ENCODE assay signal across 33 cellular contexts in the genomic region with DNA sequence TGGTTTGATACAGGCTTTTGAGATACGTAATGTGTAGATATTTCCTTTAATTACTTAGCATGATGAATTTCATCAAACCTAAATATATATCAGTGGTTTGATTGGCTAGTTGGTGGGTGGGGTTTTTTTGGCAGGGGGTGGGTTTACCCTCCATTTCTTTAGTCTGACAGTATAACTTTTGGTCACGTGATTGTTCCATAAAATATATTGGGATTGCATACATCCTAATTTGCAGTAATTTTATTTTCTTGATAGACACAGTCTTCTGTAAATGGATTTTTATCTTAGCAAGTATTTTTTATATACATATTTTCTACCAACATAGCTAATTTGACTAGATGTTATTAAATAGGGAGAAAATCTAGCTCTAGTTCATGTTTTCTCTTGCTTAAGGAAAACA.
DNase-seq lines count a peak whose midpoint lies in the region; ATAC-seq, FAIRE-seq and TF ChIP-seq lines count a peak whose summit lies in the region.
"Had no signal": no experiment of that assay in that cellular context is flagged by ENCODE, and none has a peak within 500 bp of the region (broad histone marks: within the 10 kb centered on the region; RNA-seq: fewer than 3 reads in every experiment).

No MANE protein-coding gene starts in this region.

- H3K27me3 ChIP-seq in HepG2 (ENCODE audit: control insufficient read depth in 1 of 2, insufficient read depth in 2 of 2, low read length in 2 of 2) (peaks cover 0 to 3% of the 10 kb centered on the region in 2 experiments; a peak in 1 of 5 replicates), right lobe of liver (no peaks in the 10 kb centered on the region), K562 (ENCODE audit: control insufficient read depth in 2 of 2, insufficient read depth in 2 of 2, low read length in 2 of 2) (peaks cover 6 to 23% of the 10 kb centered on the region in 2 experiments), dorsolateral prefrontal cortex (no peaks in the 10 kb centered on the region)
- H3K27me3 ChIP-seq: BE2C; BLaER1; BLaER1 treated with 17β-estradiol and CSF1 and Interleukin-3, amounts not matched to agents 10 nM and 100 nM had no signal

- H3K79me2 ChIP-seq in HepG2 (ENCODE audit: insufficient read depth, low read length) (no peaks in the 10 kb centered on the region), K562 (ENCODE audit: control insufficient read depth, insufficient read depth, low read length) (no peaks in the 10 kb centered on the region)

- TF ChIP-seq CTCF in HepG2 (CRISPR knock-in tag; IDR thresholded peaks at IDR 0.05) (no peak), right lobe of liver (IDR thresholded peaks at IDR 0.05) (no peak), K562 (IDR thresholded peaks at IDR 0.05 in 2 of 3, conservative IDR thresholded peaks at IDR 0.05 in 1 of 3; ENCODE audit: insufficient read depth in 2 of 3, low read depth in 1 of 3, low read length in 3 of 3) (no peak), dorsolateral prefrontal cortex (IDR thresholded peaks at IDR 0.05 in 54 of 56, conservative IDR thresholded peaks at IDR 0.05 in 2 of 56; ENCODE audit: low read depth in 1 of 56, partially characterized antibody in 56 of 56) (no peak)

- POLR2A ChIA-PET in HepG2 (lab: Yijun Ruan, JAX): no interaction called here
- POLR2A ChIA-PET in K562 (lab: Yijun Ruan, JAX): no interaction called here

- in situ Hi-C loops in HepG2 (cut with HindIII; ENCODE audit: extremely low pct_ligation_motif_present, low pct_unique_long_range_greater_than_20kb) (no loop called here), K562 (cut with MboI) (no loop called here)

- H3K9me3 ChIP-seq in HepG2 (ENCODE audit: low read length) (no peaks in the 10 kb centered on the region), right lobe of liver (no peaks in the 10 kb centered on the region), K562 (replicated peaks; ENCODE audit: control insufficient read depth, insufficient read depth, low read depth, low read length) (no peaks in the 10 kb centered on the region)
- H3K9me3 ChIP-seq: A549; BE2C; BLaER1; BLaER1 treated with 17β-estradiol and CSF1 and Interleukin-3, amounts not matched to agents 10 nM and 100 nM; Caco-2 had no signal

- H3K4me3 ChIP-seq in HepG2 (replicated peaks in 1 of 3; ENCODE audit: insufficient read depth in 1 of 3, low read depth in 2 of 3, low read length in 3 of 3): no peak overlapping the region
- no peak overlapping the region for H3K4me3 ChIP-seq in right lobe of liver
- no peak overlapping the region for H3K4me3 ChIP-seq in K562
- no peak overlapping the region for H3K4me3 ChIP-seq in dorsolateral prefrontal cortex
- H3K4me3 ChIP-seq: A549; BLaER1; BLaER1 treated with 17β-estradiol and CSF1 and Interleukin-3, amounts not matched to agents 10 nM and 100 nM had no signal

- DNase-seq in HepG2 (ENCODE audit: low spot score) (no peak), right lobe of liver (no peak), K562 (ENCODE audit: extremely low read depth in 1 of 4, low spot score in 3 of 4) (no peak), dorsolateral prefrontal cortex (no peak), NCI-H128 (lab: John Stamatoyannopoulos, UW; ENCODE audit: unreplicated experiment) (no peak), NCI-H1436 treated with DMSO at 0.1 percent for 48 hours (lab: John Stamatoyannopoulos, UW) (no peak)
- DNase-seq: 8988T; ACHN; AML-193; BE2C; C1 segment of cervical spinal cord; Caco-2; Calu3; CD4-positive, alpha-beta memory T cell; CD4-positive, alpha-beta T cell; CD4-positive, CD25-positive, alpha-beta regulatory T cell; CD8-positive, alpha-beta memory T cell; CD8-positive, alpha-beta T cell; COR-L47; DMS 273 treated with DMSO at 0.1 percent for 48 hours; DMS153; DMS53; DMS79; DMS79 treated with DMSO at 0.1 percent for 48 hours; DND-41; EL had no signal

- H3K27ac ChIP-seq in HepG2 (ENCODE audit: extremely low read length, insufficient read depth, low read length): no peak overlapping the region
- H3K27ac ChIP-seq in right lobe of liver: no peak overlapping the region
- H3K27ac ChIP-seq in K562 (ENCODE audit: extremely low read depth, low read depth, low read length): no peak overlapping the region
- H3K27ac ChIP-seq in dorsolateral prefrontal cortex: peak overlapping the region in 30 of 59 donors; percentile 5 to 100 (median 76)
- H3K27ac ChIP-seq: 22Rv1; A549; BLaER1; BLaER1 treated with 17β-estradiol and CSF1 and Interleukin-3, amounts not matched to agents 10 nM and 100 nM; C4-2B had no signal

- WGBS in HepG2 (ENCODE audit: low lambda C conversion rate): 47% methylated on average over 2 of the region's 2 CpGs
- 86% methylated on average over 2 of the region's 2 CpGs for WGBS in right lobe of liver (ENCODE audit: insufficient coverage, low coverage, low lambda C conversion rate, missing lambda C conversion rate)
- WGBS in K562 (ENCODE audit: insufficient coverage, low coverage, missing lambda C conversion rate): 3% methylated on average over 2 of the region's 2 CpGs

- TF ChIP-seq POLR2A in HepG2 (IDR thresholded peaks at IDR 0.05; ENCODE audit: insufficient read depth in 1 of 2, low read depth in 2 of 2, low read length in 2 of 2) (no peak), right lobe of liver (IDR thresholded peaks at IDR 0.05) (no peak), K562 (conservative IDR thresholded peaks at IDR 0.05) (no peak)

- H3K9me1 ChIP-seq in K562 (ENCODE audit: control insufficient read depth, insufficient read depth, low read length): no peaks in the 10 kb centered on the region

- H3K4me1 ChIP-seq in HepG2 (ENCODE audit: insufficient read depth, low read length) (no peaks in the 10 kb centered on the region), right lobe of liver (peaks cover 0 to under 1% (median 0%) of the 10 kb centered on the region in 4 donors), K562 (replicated peaks in 1 of 2; ENCODE audit: control insufficient read depth in 2 of 2, insufficient read depth in 2 of 2, low read length in 2 of 2) (0 out of 5 replicates have a peak, but pooled peaks cover 0 to 3% of the 10 kb centered on the region in 2 experiments)
- H3K4me1 ChIP-seq: A549; BE2C; BLaER1; BLaER1 treated with 17β-estradiol and CSF1 and Interleukin-3, amounts not matched to agents 10 nM and 100 nM; Caco-2 had no signal

- H2AFZ ChIP-seq in HepG2 (ENCODE audit: low read length): no peak overlapping the region
- H2AFZ ChIP-seq in K562 (ENCODE audit: low read depth, low read length): no peak overlapping the region

- no peak for FAIRE-seq in HepG2 (lab: Jason Lieb, UNC)
- no peak for FAIRE-seq in K562 (lab: Jason Lieb, UNC)
- FAIRE-seq: A204.1, A549, D721Med had no signal

- no peak for TF ChIP-seq RAD21 in HepG2 (CRISPR knock-in tag; IDR thresholded peaks at IDR 0.05)
- TF ChIP-seq RAD21 in K562 (CRISPR knock-in tag; conservative IDR thresholded peaks at IDR 0.05 in 1 of 2, IDR thresholded peaks at IDR 0.05 in 1 of 2): no peak

- BruUV-seq in HepG2 (replicated peaks; lab: Mats Ljungman, UMichigan) (no TSS peak), K562 (replicated peaks; lab: Mats Ljungman, UMichigan) (no TSS peak)

- ATAC-seq in HepG2 (no peak), right lobe of liver (no peak), K562 (no peak)
- ATAC-seq: A549; CD8-positive, alpha-beta T cell had no signal

- CTCF ChIA-PET in HepG2 (lab: Yijun Ruan, JAX; ENCODE audit: low intra/inter-chr PET ratio, low total read pairs) (no interaction called here), K562 (lab: Yijun Ruan, JAX; ENCODE audit: low intra/inter-chr PET ratio) (interaction anchor here (0.6 kb wide), 1 partner anchor 48 kb away, joined by 3 read pairs; no protein-coding TSS in a partner anchor)

- H3K36me3 ChIP-seq in HepG2 (replicated peaks in 1 of 2; ENCODE audit: control insufficient read depth in 1 of 2, insufficient read depth in 2 of 2, low read length in 2 of 2): no peaks in the 10 kb centered on the region
- H3K36me3 ChIP-seq in right lobe of liver: no peaks in the 10 kb centered on the region
- no peaks in the 10 kb centered on the region for H3K36me3 ChIP-seq in K562 (ENCODE audit: control insufficient read depth, insufficient read depth, low read length)
- H3K36me3 ChIP-seq: BE2C; BLaER1; BLaER1 treated with 17β-estradiol and CSF1 and Interleukin-3, amounts not matched to agents 10 nM and 100 nM had no signal

- TF ChIP-seq EP300 in HepG2 (IDR thresholded peaks at IDR 0.05; ENCODE audit: low read depth in 2 of 2, low read length in 2 of 2) (no peak), HepG2 (CRISPR knock-in tag; IDR thresholded peaks at IDR 0.05; ENCODE audit: borderline replicate concordance) (no peak), K562 (IDR thresholded peaks at IDR 0.05; ENCODE audit: low read length) (no peak)

- intact Hi-C loops in HepG2 (cut with micrococcal nuclease; ENCODE audit: unreplicated experiment) (no loop called here), right lobe of liver (cut with DNase I) (no loop called here), K562 (cut with micrococcal nuclease) (no loop called here), dorsolateral prefrontal cortex (cut with DNase I) (no loop called here)

- H4K20me1 ChIP-seq in HepG2 (ENCODE audit: insufficient read depth, low read length) (no peaks in the 10 kb centered on the region), K562 (replicated peaks; ENCODE audit: control insufficient read depth, insufficient read depth, low read length) (no peaks in the 10 kb centered on the region)
- H4K20me1 ChIP-seq: BLaER1; BLaER1 treated with 17β-estradiol and CSF1 and Interleukin-3, amounts not matched to agents 10 nM and 100 nM had no signal

- no peak overlapping the region for H3K4me2 ChIP-seq in HepG2 (ENCODE audit: low read depth, low read length)
- H3K4me2 ChIP-seq in K562 (ENCODE audit: insufficient read depth, low read length): no peak overlapping the region
- H3K4me2 ChIP-seq: A549; BLaER1; BLaER1 treated with 17β-estradiol and CSF1 and Interleukin-3, amounts not matched to agents 10 nM and 100 nM had no signal

- H3K9ac ChIP-seq in HepG2 (ENCODE audit: insufficient read depth, low read depth, low read length) (no peak overlapping the region), K562 (ENCODE audit: insufficient read depth in 1 of 2, low read depth in 2 of 2, low read length in 2 of 2) (no peak overlapping the region)
- H3K9ac ChIP-seq: BLaER1; BLaER1 treated with 17β-estradiol and CSF1 and Interleukin-3, amounts not matched to agents 10 nM and 100 nM had no signal

TF ChIP-seq in HepG2, 621 proteins besides CTCF, POLR2A, EP300 and RAD21 (continues in another document):
- TF ChIP-seq ZNF34 (CRISPR knock-in tag; IDR thresholded peaks at IDR 0.05; ENCODE audit: borderline replicate concordance) (no peak), SATB2 (CRISPR knock-in tag; IDR thresholded peaks at IDR 0.05) (no peak), NFE2L1 (CRISPR knock-in tag; IDR thresholded peaks at IDR 0.05; ENCODE audit: borderline replicate concordance) (no peak), IKZF4 (CRISPR knock-in tag; IDR thresholded peaks at IDR 0.05; ENCODE audit: borderline replicate concordance, low read depth, not compliant biosample characterization) (no peak)

Comparison
In these comparisons a context has a peak if more than half of its experiments do, and no peak if none do; other contexts are left out.
1. H3K27ac ChIP-seq: peak in dorsolateral prefrontal cortex (30 of 59); none in HepG2 (single experiment), right lobe of liver (0 of 3) and K562 (single experiment).
2. Of the 241 proteins assayed by ChIP-seq in both HepG2 and K562: peak only in HepG2: none; only in K562: TFE3; in both: RAD51; in neither: 239.